In the genomic region with DNA sequence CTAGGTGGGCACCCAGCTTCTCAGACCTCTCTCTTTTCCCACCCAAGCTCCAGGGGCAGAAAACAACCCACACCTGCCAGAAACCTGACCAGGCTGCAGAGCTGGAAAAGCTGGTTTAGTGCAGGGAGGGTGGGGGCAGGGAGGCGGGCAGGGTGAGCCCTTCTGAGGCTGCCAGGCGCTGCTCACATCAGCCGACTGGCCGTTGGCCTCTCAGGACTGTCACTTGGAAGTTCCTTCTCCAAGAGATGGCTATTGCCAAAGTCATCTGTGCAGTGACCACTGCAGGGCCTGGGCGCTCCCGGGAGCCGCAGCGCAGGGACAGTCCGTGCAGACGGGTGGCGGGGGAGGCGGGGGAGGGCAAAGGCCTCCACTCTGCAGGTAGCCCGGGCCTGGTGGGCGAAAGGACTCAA, we compare ENCODE assay signal across 8 cellular contexts.
DNase-seq lines count a peak whose midpoint lies in the region; ATAC-seq and TF ChIP-seq lines count a peak whose summit lies in the region.

No MANE protein-coding gene starts in this region.

- no peak for ATAC-seq in GM21528 (IDR thresholded peaks at IDR 0.05; ENCODE audit: low FRiP score, unreplicated experiment)

- H3K36me3 ChIP-seq in MM.1S (replicated peaks; ENCODE audit: insufficient read depth, low read length) (no peaks in the 10 kb centered on the region), breast epithelium (no peaks in the 10 kb centered on the region), subcutaneous abdominal adipose tissue (ENCODE audit: control insufficient read depth in 5 of 5, insufficient read depth in 5 of 5, low read length in 5 of 5) (no peaks in the 10 kb centered on the region)

- H3K4me3 ChIP-seq in MM.1S (ENCODE audit: low read length) (peak overlapping the region; percentile 54), breast epithelium (peak overlapping the region; percentile 48 to 83 (median 64)), subcutaneous abdominal adipose tissue (ENCODE audit: low read depth in 1 of 5, low read length in 5 of 5) (peak overlapping the region; percentile 52 to 74 (median 65))

- H3K27ac ChIP-seq in MM.1S (ENCODE audit: low read length): no peak overlapping the region
- H3K27ac ChIP-seq in breast epithelium: peak overlapping the region; percentile 98 to 99
- peak overlapping the region; percentile 94 for H3K27ac ChIP-seq in layer of hippocampus (ENCODE audit: low read depth, low read length)
- peak overlapping the region; percentile 69 for H3K27ac ChIP-seq in subcutaneous abdominal adipose tissue (ENCODE audit: low read depth, low read length)

- H2AFZ ChIP-seq in MM.1S (ENCODE audit: low read length): no peak overlapping the region

- H3K9ac ChIP-seq in MM.1S (ENCODE audit: low read length) (no peak overlapping the region), subcutaneous abdominal adipose tissue (ENCODE audit: low read length in 5 of 5) (peak overlapping the region; percentile 48 to 79 (median 75))

- H3K79me2 ChIP-seq in MM.1S (ENCODE audit: low read length): no peaks in the 10 kb centered on the region

- no peaks in the 10 kb centered on the region for H3K9me3 ChIP-seq in MM.1S (replicated peaks; ENCODE audit: insufficient read depth, low read length)
- no peaks in the 10 kb centered on the region for H3K9me3 ChIP-seq in breast epithelium
- H3K9me3 ChIP-seq in subcutaneous abdominal adipose tissue (ENCODE audit: control insufficient read depth in 5 of 5, low read length in 5 of 5): no peaks in the 10 kb centered on the region

- TF ChIP-seq CTCF in MM.1S (IDR thresholded peaks at IDR 0.05; ENCODE audit: low read length): no peak
- TF ChIP-seq CTCF in breast epithelium (IDR thresholded peaks at IDR 0.05): no peak

- H3K9me2 ChIP-seq in MM.1S (replicated peaks; ENCODE audit: insufficient read depth, low read length): no peaks in the 10 kb centered on the region

- H3K4me2 ChIP-seq in MM.1S (ENCODE audit: low read depth, low read length): peak overlapping the region; percentile 88

- DNase-seq in CD1c-positive myeloid dendritic cell (ENCODE audit: extremely low spot score): peak; percentile 54
- DNase-seq in MM.1S: no peak
- DNase-seq in breast epithelium (ENCODE audit: low spot score in 2 of 2): peak; percentile 87 to 90
- DNase-seq in germinal center (ENCODE audit: low spot score): no peak
- DNase-seq in activated CD4-positive, alpha-beta T cell treated with anti-CD3 and anti-CD28 coated beads for 1 hour: no peak

- no peaks in the 10 kb centered on the region for H4K20me1 ChIP-seq in MM.1S (ENCODE audit: insufficient read depth, low read length)

- no peaks in the 10 kb centered on the region for H3F3A ChIP-seq in MM.1S (ENCODE audit: insufficient read depth, low read length)

- peaks cover 64% of the 10 kb centered on the region for H3K27me3 ChIP-seq in MM.1S (replicated peaks; ENCODE audit: insufficient read depth, low read length)
- no peaks in the 10 kb centered on the region for H3K27me3 ChIP-seq in breast epithelium
- H3K27me3 ChIP-seq in layer of hippocampus (ENCODE audit: control insufficient read depth, insufficient read depth, low read length): no peaks in the 10 kb centered on the region
- peaks cover 0 to 5% (median 0%) of the 10 kb centered on the region in 5 donors for H3K27me3 ChIP-seq in subcutaneous abdominal adipose tissue (ENCODE audit: control insufficient read depth in 5 of 5, insufficient read depth in 4 of 5, low read length in 5 of 5)

- TF ChIP-seq POLR2A in breast epithelium (IDR thresholded peaks at IDR 0.05): peak; percentile 10

- H3K4me1 ChIP-seq in MM.1S (ENCODE audit: low read length) (no peaks in the 10 kb centered on the region), breast epithelium (peaks cover 0 to 8% of the 10 kb centered on the region in 2 donors), subcutaneous abdominal adipose tissue (ENCODE audit: control insufficient read depth in 5 of 5, insufficient read depth in 5 of 5, low read length in 5 of 5) (peaks cover 3 to 20% (median 15%) of the 10 kb centered on the region in 5 donors)

- intact Hi-C loops in breast epithelium (cut with DNase I; ENCODE audit: low total_unique reads): no loop called here

Comparison
In these comparisons a context has a peak if more than half of its experiments do, and no peak if none do; other contexts are left out.
1. DNase-seq: peak in CD1c-positive myeloid dendritic cell (single experiment) and breast epithelium (2 of 2); none in MM.1S (single experiment), germinal center (single experiment) and activated CD4-positive, alpha-beta T cell treated with anti-CD3 and anti-CD28 coated beads for 1 hour (single experiment).
2. Peak in every context shown above with its lines, with median percentiles within 50 percentile points of each other: H3K4me3 ChIP-seq.